12 cellular contexts compared by ENCODE assay signal in genomic region chr6:127972815-127973214, GRCh38.
DNase-seq lines count a peak whose midpoint lies in the region; ATAC-seq and TF ChIP-seq lines count a peak whose summit lies in the region.
"Had no signal": no experiment of that assay in that cellular context is flagged by ENCODE, and none has a peak within 500 bp of the region (broad histone marks: within the 10 kb centered on the region; RNA-seq: fewer than 3 reads in every experiment).

No MANE protein-coding gene starts in this region.

- WGBS in heart left ventricle, 4 donors: 92 to 99% (median 96%) methylated on average over 8 of the region's 8 CpGs

- CTCF ChIA-PET in activated CD4-positive, alpha-beta memory T cell treated with anti-CD3 and anti-CD28 coated beads, Interleukin-2, amount 10 ng/mL, durations not matched to agents 7 days and 5 days (lab: Charles Lee): interaction anchor here (1.0 to 1.6 kb wide), 9 partner anchors 23 to 235 kb away, joined by 3 to 12 read pairs (median 5); partner anchors contain the start of gene THEMIS

- intact Hi-C loops in heart left ventricle (cut with DNase I): no loop called here

- no peak overlapping the region for H3K4me3 Mint-ChIP-seq in activated CD4-positive, alpha-beta memory T cell treated with anti-CD3 and anti-CD28 coated beads, Interleukin-2, amount 10 ng/mL, durations not matched to agents 7 days and 5 days

- H3K9me3 ChIP-seq in effector memory CD4-positive, alpha-beta T cell (ENCODE audit: control insufficient read depth, low read length): no peaks in the 10 kb centered on the region
- no peaks in the 10 kb centered on the region for H3K9me3 ChIP-seq in heart left ventricle
- H3K9me3 ChIP-seq: Caco-2, mucosa of descending colon, upper lobe of right lung had no signal

- H3K36me3 Mint-ChIP-seq in activated CD4-positive, alpha-beta memory T cell treated with anti-CD3 and anti-CD28 coated beads, Interleukin-2, amount 10 ng/mL, durations not matched to agents 7 days and 5 days (ENCODE audit: low read depth): peaks cover 26% of the 10 kb centered on the region

- no peak for TF ChIP-seq POLR2A in heart left ventricle (IDR thresholded peaks at IDR 0.05)

- ATAC-seq in HG03139 (IDR thresholded peaks at IDR 0.05; ENCODE audit: unreplicated experiment) (no peak), heart left ventricle (no peak)

- peaks cover 55% of the 10 kb centered on the region for H3K4me1 Mint-ChIP-seq in activated CD4-positive, alpha-beta memory T cell treated with anti-CD3 and anti-CD28 coated beads, Interleukin-2, amount 10 ng/mL, durations not matched to agents 7 days and 5 days

- H3K27ac Mint-ChIP-seq in activated CD4-positive, alpha-beta memory T cell treated with anti-CD3 and anti-CD28 coated beads, Interleukin-2, amount 10 ng/mL, durations not matched to agents 7 days and 5 days: peak overlapping the region; percentile 97

- TF ChIP-seq CTCF in heart left ventricle (IDR thresholded peaks at IDR 0.05): no peak

- H3K4me3 ChIP-seq in effector memory CD4-positive, alpha-beta T cell (ENCODE audit: insufficient read depth, low read depth, low read length, poor library complexity, severe bottlenecking): no peak overlapping the region
- H3K4me3 ChIP-seq in heart left ventricle: no peak overlapping the region
- H3K4me3 ChIP-seq: mucosa of descending colon, upper lobe of right lung had no signal

- no peaks in the 10 kb centered on the region for H3K27me3 Mint-ChIP-seq in activated CD4-positive, alpha-beta memory T cell treated with anti-CD3 and anti-CD28 coated beads, Interleukin-2, amount 10 ng/mL, durations not matched to agents 7 days and 5 days

- peak; percentile 10 to 25 for DNase-seq in activated CD4-positive, alpha-beta T cell treated with anti-CD3 and anti-CD28 coated beads for 24 hours (ENCODE audit: low read depth in 2 of 2)
- no peak for DNase-seq in activated CD4-positive, alpha-beta T cell treated with anti-CD3 and anti-CD28 coated beads for 1 hour
- peak; percentile 29 for DNase-seq in activated CD4-positive, alpha-beta memory T cell treated with anti-CD3 and anti-CD28 coated beads, Interleukin-2, amount 10 ng/mL, durations not matched to agents 7 days and 5 days
- DNase-seq in effector memory CD4-positive, alpha-beta T cell: peak in 2 of 3 donors; percentile 5 to 6
- peak; percentile 25 to 36 for DNase-seq in stimulated activated CD8-positive, alpha-beta memory T cell treated with anti-CD3 and anti-CD28 coated beads, Interleukin-15, amount 100 ng/mL, for 48 hours (ENCODE audit: low read depth in 2 of 2)
- DNase-seq in heart left ventricle: no peak
- DNase-seq in cortex of kidney (lab: John Stamatoyannopoulos, UW): no peak
- DNase-seq: Caco-2, mucosa of descending colon, retina, upper lobe of right lung had no signal

- H3K4me1 ChIP-seq in effector memory CD4-positive, alpha-beta T cell (ENCODE audit: control insufficient read depth, insufficient read depth, low read length, poor library complexity, severe bottlenecking): peaks cover 26% of the 10 kb centered on the region
- no peaks in the 10 kb centered on the region for H3K4me1 ChIP-seq in heart left ventricle
- H3K4me1 ChIP-seq: upper lobe of right lung had no signal

- H3K36me3 ChIP-seq in effector memory CD4-positive, alpha-beta T cell (ENCODE audit: control insufficient read depth, insufficient read depth, low read length): no peaks in the 10 kb centered on the region
- peaks cover 3 to 96% (median 49%) of the 10 kb centered on the region in 9 donors for H3K36me3 ChIP-seq in heart left ventricle

- H3K27me3 ChIP-seq in effector memory CD4-positive, alpha-beta T cell (replicated peaks; ENCODE audit: control insufficient read depth, insufficient read depth, low read length, poor library complexity, severe bottlenecking): no peaks in the 10 kb centered on the region
- no peaks in the 10 kb centered on the region for H3K27me3 ChIP-seq in heart left ventricle
- H3K27me3 ChIP-seq: upper lobe of right lung had no signal

- POLR2A ChIA-PET in activated CD4-positive, alpha-beta memory T cell treated with anti-CD3 and anti-CD28 coated beads, Interleukin-2, amount 10 ng/mL, durations not matched to agents 7 days and 5 days (lab: Charles Lee): interaction anchor here (0.9 to 4.1 kb wide), 15 partner anchors 22 to 117 kb away, joined by 3 to 33 read pairs (median 6); partner anchors contain the start of gene THEMIS

- peak overlapping the region; percentile 46 for H3K27ac ChIP-seq in effector memory CD4-positive, alpha-beta T cell (ENCODE audit: insufficient read depth, low read length, poor library complexity, severe bottlenecking)
- H3K27ac ChIP-seq in heart left ventricle: peak overlapping the region in 1 of 12 donors; percentile 19
- H3K27ac ChIP-seq: upper lobe of right lung had no signal

- H3K9me3 Mint-ChIP-seq in activated CD4-positive, alpha-beta memory T cell treated with anti-CD3 and anti-CD28 coated beads, Interleukin-2, amount 10 ng/mL, durations not matched to agents 7 days and 5 days: peaks cover 21% of the 10 kb centered on the region

Comparison
In these comparisons a context has a peak if more than half of its experiments do, and no peak if none do; other contexts are left out.
1. DNase-seq: peak in activated CD4-positive, alpha-beta T cell treated with anti-CD3 and anti-CD28 coated beads for 24 hours (2 of 2), activated CD4-positive, alpha-beta memory T cell treated with anti-CD3 and anti-CD28 coated beads, Interleukin-2, amount 10 ng/mL, durations not matched to agents 7 days and 5 days (single experiment), effector memory CD4-positive, alpha-beta T cell (2 of 3) and stimulated activated CD8-positive, alpha-beta memory T cell treated with anti-CD3 and anti-CD28 coated beads, Interleukin-15, amount 100 ng/mL, for 48 hours (2 of 2); none in activated CD4-positive, alpha-beta T cell treated with anti-CD3 and anti-CD28 coated beads for 1 hour (single experiment), heart left ventricle (0 of 5) and cortex of kidney (single experiment).